ENCODE assay signal across 13 cellular contexts in genomic region chr12:14326699-14327098, GRCh38.
"Had no signal": no experiment of that assay in that cellular context is flagged by ENCODE, and none has a peak within 500 bp of the region (broad histone marks: within the 10 kb centered on the region; RNA-seq: fewer than 3 reads in every experiment).

No MANE protein-coding gene starts in this region.

- FAIRE-seq: frontal cortex, TTC549 had no signal

- DNase-seq: activated CD4-positive, alpha-beta memory T cell treated with anti-CD3 and anti-CD28 coated beads for 36 hours; activated CD4-positive, alpha-beta T cell treated with anti-CD3 and anti-CD28 coated beads for 36 hours; activated naive CD8-positive, alpha-beta T cell treated with anti-CD3 and anti-CD28 coated beads for 36 hours; activated T-cell treated with anti-CD3 and anti-CD28 coated beads for 4 hours; dorsolateral prefrontal cortex; left ventricle myocardium inferior; retina; stimulated activated naive B cell treated with anti-CD40 and anti-IgM and Interleukin-4, amounts not matched to agents 10 μg/mL and 1 μg/mL and 100 μg/mL, for 72 hours; upper lobe of right lung had no signal

- H3K4me3 ChIP-seq: breast epithelium, dorsolateral prefrontal cortex, left ventricle myocardium inferior, thoracic aorta, upper lobe of right lung had no signal
